In genomic region chr2:69948963-69949645, GRCh38 we compare ENCODE assay signal across 18 cellular contexts. TPM values are rescaled to one million over a fixed set of nuclear protein-coding genes. Genes with fewer than 3 reads are reported as not detected.
DNase-seq lines count a peak whose midpoint lies in the region; ATAC-seq and TF ChIP-seq lines count a peak whose summit lies in the region.
"Had no signal": no experiment of that assay in that cellular context is flagged by ENCODE, and none has a peak within 500 bp of the region (broad histone marks: within the 10 kb centered on the region; RNA-seq: fewer than 3 reads in every experiment).

No MANE protein-coding gene starts in this region.

- H3K4me3 Mint-ChIP-seq in activated naive CD4-positive, alpha-beta T cell treated with anti-CD3 and anti-CD28 coated beads, Interleukin-2, amount 10 ng/mL, durations not matched to agents 7 days and 5 days: no peak overlapping the region
- no peak overlapping the region for H3K4me3 Mint-ChIP-seq in activated naive CD4-positive, alpha-beta T cell treated with anti-CD3 and anti-CD28 coated beads for 36 hours
- H3K4me3 Mint-ChIP-seq in effector memory CD8-positive, alpha-beta T cell: no peak overlapping the region
- H3K4me3 Mint-ChIP-seq in nephron progenitor cell: no peak overlapping the region
- H3K4me3 Mint-ChIP-seq: HFFc6, IgD-negative memory B cell had no signal

- H3K36me3 Mint-ChIP-seq in activated naive CD4-positive, alpha-beta T cell treated with anti-CD3 and anti-CD28 coated beads, Interleukin-2, amount 10 ng/mL, durations not matched to agents 7 days and 5 days: peaks cover 12% of the 10 kb centered on the region
- no peaks in the 10 kb centered on the region for H3K36me3 Mint-ChIP-seq in activated naive CD4-positive, alpha-beta T cell treated with anti-CD3 and anti-CD28 coated beads for 36 hours (ENCODE audit: low read depth)
- peaks cover 12% of the 10 kb centered on the region for H3K36me3 Mint-ChIP-seq in effector memory CD8-positive, alpha-beta T cell (ENCODE audit: insufficient read depth)
- no peaks in the 10 kb centered on the region for H3K36me3 Mint-ChIP-seq in nephron progenitor cell (ENCODE audit: low read depth)

- no peak for DNase-seq in activated naive CD4-positive, alpha-beta T cell treated with anti-CD3 and anti-CD28 coated beads, Interleukin-2, amount 10 ng/mL, durations not matched to agents 7 days and 5 days
- DNase-seq in activated naive CD4-positive, alpha-beta T cell treated with anti-CD3 and anti-CD28 coated beads for 36 hours: no peak
- DNase-seq in SJCRH30: no peak
- no peak for DNase-seq in effector memory CD8-positive, alpha-beta T cell
- no peak for DNase-seq in nephron progenitor cell
- DNase-seq in amniotic stem cell (lab: John Stamatoyannopoulos, UW): no peak
- no peak for DNase-seq in ascending aorta (ENCODE audit: low spot score in 2 of 2)
- DNase-seq: DND-41; GDM1; GOT3; HFFc6; NCI-H1417; NCI-H187 treated with DMSO at 0.1 percent for 48 hours; NK-92 treated with Interleukin-12 subunit alpha and Interleukin-12 subunit beta, amount 100 ng/mL, for 24 hours; SIG-M5 had no signal

- no peaks in the 10 kb centered on the region for H3K36me3 ChIP-seq in SJCRH30
- no peaks in the 10 kb centered on the region for H3K36me3 ChIP-seq in ascending aorta

- H3K4me1 ChIP-seq in SJCRH30 (peaks cover 6% of the 10 kb centered on the region; the same call in 1 of the 2 replicates), ascending aorta (no peaks in the 10 kb centered on the region)

- H3K4me3 ChIP-seq in SJCRH30: peak overlapping the region; percentile 48
- no peak overlapping the region for H3K4me3 ChIP-seq in ascending aorta
- H3K4me3 ChIP-seq: A549 had no signal

- ATAC-seq in effector memory CD8-positive, alpha-beta T cell (replicated peaks): no peak
- ATAC-seq in HG02588 (IDR thresholded peaks at IDR 0.05; ENCODE audit: unreplicated experiment): no peak
- ATAC-seq: A549 had no signal

- TF ChIP-seq CTCF in nephron progenitor cell (IDR thresholded peaks at IDR 0.05) (no peak), ascending aorta (IDR thresholded peaks at IDR 0.05) (no peak)

- CTCF ChIA-PET in activated naive CD4-positive, alpha-beta T cell treated with anti-CD3 and anti-CD28 coated beads, Interleukin-2, amount 10 ng/mL, durations not matched to agents 7 days and 5 days (lab: Charles Lee): no interaction called here
- CTCF ChIA-PET in activated naive CD4-positive, alpha-beta T cell treated with anti-CD3 and anti-CD28 coated beads for 36 hours (lab: Charles Lee): no interaction called here

- H3K27me3 ChIP-seq in SJCRH30: no peaks in the 10 kb centered on the region; the same call in none of the 2 replicates
- no peaks in the 10 kb centered on the region for H3K27me3 ChIP-seq in ascending aorta

- no peaks in the 10 kb centered on the region for H3K9me3 Mint-ChIP-seq in activated naive CD4-positive, alpha-beta T cell treated with anti-CD3 and anti-CD28 coated beads, Interleukin-2, amount 10 ng/mL, durations not matched to agents 7 days and 5 days
- no peaks in the 10 kb centered on the region for H3K9me3 Mint-ChIP-seq in activated naive CD4-positive, alpha-beta T cell treated with anti-CD3 and anti-CD28 coated beads for 36 hours
- no peaks in the 10 kb centered on the region for H3K9me3 Mint-ChIP-seq in effector memory CD8-positive, alpha-beta T cell
- H3K9me3 Mint-ChIP-seq in nephron progenitor cell: no peaks in the 10 kb centered on the region
- H3K9me3 Mint-ChIP-seq: HFFc6, IgD-negative memory B cell had no signal

- intact Hi-C loops in activated naive CD4-positive, alpha-beta T cell treated with anti-CD3 and anti-CD28 coated beads for 36 hours (cut with micrococcal nuclease): no loop called here
- intact Hi-C loops in ascending aorta (cut with DNase I): no loop called here

- H3K27me3 Mint-ChIP-seq in activated naive CD4-positive, alpha-beta T cell treated with anti-CD3 and anti-CD28 coated beads, Interleukin-2, amount 10 ng/mL, durations not matched to agents 7 days and 5 days: peaks cover 13% of the 10 kb centered on the region
- no peaks in the 10 kb centered on the region for H3K27me3 Mint-ChIP-seq in activated naive CD4-positive, alpha-beta T cell treated with anti-CD3 and anti-CD28 coated beads for 36 hours (ENCODE audit: low read depth)
- H3K27me3 Mint-ChIP-seq in effector memory CD8-positive, alpha-beta T cell: peaks cover 0 to 1% of the 10 kb centered on the region in 2 donors
- H3K27me3 Mint-ChIP-seq in nephron progenitor cell (ENCODE audit: low read depth, poor library complexity): peaks cover 4% of the 10 kb centered on the region

- peaks cover 40% of the 10 kb centered on the region for H3K4me1 Mint-ChIP-seq in activated naive CD4-positive, alpha-beta T cell treated with anti-CD3 and anti-CD28 coated beads, Interleukin-2, amount 10 ng/mL, durations not matched to agents 7 days and 5 days
- peaks cover 25% of the 10 kb centered on the region for H3K4me1 Mint-ChIP-seq in activated naive CD4-positive, alpha-beta T cell treated with anti-CD3 and anti-CD28 coated beads for 36 hours (ENCODE audit: low read depth)
- peaks cover 25 to 26% of the 10 kb centered on the region in 2 donors for H3K4me1 Mint-ChIP-seq in effector memory CD8-positive, alpha-beta T cell (ENCODE audit: low read depth in 2 of 2)
- H3K4me1 Mint-ChIP-seq in nephron progenitor cell: peaks cover 20% of the 10 kb centered on the region

- H3K9me3 ChIP-seq in SJCRH30 (replicated peaks) (no peaks in the 10 kb centered on the region), ascending aorta (no peaks in the 10 kb centered on the region)
- H3K9me3 ChIP-seq: A549 had no signal

- peak overlapping the region; percentile 2 for H3K27ac Mint-ChIP-seq in activated naive CD4-positive, alpha-beta T cell treated with anti-CD3 and anti-CD28 coated beads, Interleukin-2, amount 10 ng/mL, durations not matched to agents 7 days and 5 days
- no peak overlapping the region for H3K27ac Mint-ChIP-seq in activated naive CD4-positive, alpha-beta T cell treated with anti-CD3 and anti-CD28 coated beads for 36 hours
- H3K27ac Mint-ChIP-seq in effector memory CD8-positive, alpha-beta T cell: peak overlapping the region; percentile 2 to 3
- H3K27ac Mint-ChIP-seq in nephron progenitor cell: peak overlapping the region; percentile 8
- H3K27ac Mint-ChIP-seq: HFFc6, IgD-negative memory B cell had no signal

- no peak overlapping the region for H3K27ac ChIP-seq in SJCRH30
- no peak overlapping the region for H3K27ac ChIP-seq in ascending aorta
- H3K27ac ChIP-seq: A549 had no signal

RNA-seq across cellular contexts. Expression of gene ASPRV1, which starts 12.3 kb away (rescaled TPM):
- under 1 TPM; 0.41 to 0.59 TPM for total RNA-seq in activated naive CD4-positive, alpha-beta T cell treated with anti-CD3 and anti-CD28 coated beads for 36 hours
- total RNA-seq in SJCRH30 (2014; rRNA removed; shearing (Covaris generic)): 0.51 and 0.95 TPM in 2 replicates
- 4.3 TPM for total RNA-seq in ascending aorta

RNA-seq across cellular contexts. Expression of gene MXD1, which starts 34.2 kb away (rescaled TPM):
- total RNA-seq in activated naive CD4-positive, alpha-beta T cell treated with anti-CD3 and anti-CD28 coated beads for 36 hours: 1 to 10 TPM; 7.6 to 9.6 TPM
- 5.2 and 5.3 TPM in 2 replicates for total RNA-seq in SJCRH30 (2014; rRNA removed; shearing (Covaris generic))
- total RNA-seq in ascending aorta: 4.6 TPM

RNA-seq across cellular contexts. Expression of gene SNRNP27, which starts 55.3 kb away (rescaled TPM):
- 10 to 100 TPM; 56.7 to 64.6 TPM for total RNA-seq in activated naive CD4-positive, alpha-beta T cell treated with anti-CD3 and anti-CD28 coated beads for 36 hours
- 105 and 107 TPM in 2 replicates for total RNA-seq in SJCRH30 (2014; rRNA removed; shearing (Covaris generic))
- 157 TPM for total RNA-seq in ascending aorta
